26 cellular contexts compared by ENCODE assay signal in the genomic region with DNA sequence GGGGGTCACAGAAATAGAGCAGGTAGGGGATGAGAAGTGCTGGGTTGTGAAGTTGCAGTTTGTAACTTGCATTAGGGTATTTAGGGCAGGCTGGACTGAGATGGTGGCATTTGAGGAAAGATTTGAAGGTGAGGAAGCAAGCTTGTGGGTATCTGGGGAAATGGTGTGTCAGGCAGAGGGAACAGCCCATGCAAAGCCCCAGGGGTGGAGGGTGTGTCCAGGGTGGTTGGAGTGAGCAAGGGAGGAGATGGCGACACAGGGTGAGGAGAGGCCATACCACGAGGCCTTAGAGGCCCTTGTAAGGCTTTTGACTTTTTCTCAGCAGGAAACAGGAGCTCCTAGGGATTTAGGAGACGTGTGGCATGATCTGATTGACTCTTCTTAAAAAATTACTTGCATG.
"Had no signal": no experiment of that assay in that cellular context is flagged by ENCODE, and none has a peak within 500 bp of the region (broad histone marks: within the 10 kb centered on the region; RNA-seq: fewer than 3 reads in every experiment).

No MANE protein-coding gene starts in this region.

- H3K27me3 ChIP-seq: pancreas, testis, thyroid gland, transverse colon, upper lobe of right lung had no signal

- DNase-seq: islet precursor cell; left ventricle myocardium inferior; midbrain; mucosa of descending colon; naive thymus-derived CD4-positive, alpha-beta T cell; nucleus accumbens; pancreas; posterior cingulate gyrus; retina; right cardiac atrium; stimulated activated CD4-positive, alpha-beta T cell treated with anti-CD3 and anti-CD28 coated beads, Interleukin-12 subunit alpha, Interleukin-12 subunit beta, amount 100 ng/mL, for 4 hours; stimulated activated CD4-positive, alpha-beta T cell treated with anti-CD3 and anti-CD28 coated beads, Interleukin-15, amount 100 ng/mL, for 24 hours; stimulated activated CD4-positive, alpha-beta T cell treated with anti-CD3 and anti-CD28 coated beads, Interleukin-2, amount 100 ng/mL, for 24 hours; stimulated activated CD4-positive, alpha-beta T cell treated with anti-CD3 and anti-CD28 coated beads, Interleukin-4, amount 100 ng/mL, for 1 hour; stimulated activated naive B cell treated with anti-CD40 and anti-IgM and Interleukin-4, amounts not matched to agents 10 μg/mL and 1 μg/mL and 100 μg/mL, for 72 hours; stimulated activated naive CD8-positive, alpha-beta T cell treated with anti-CD3 and anti-CD28 coated beads, Interleukin-15, Interleukin-2, amounts not matched to agents 100 U/mL and 50 U/mL, for 24 hours; stomach; testis; thyroid gland; transverse colon; upper lobe of right lung had no signal

- FAIRE-seq: pancreas, urothelium cell line had no signal

- H3K9me3 ChIP-seq: left ventricle myocardium inferior, mucosa of descending colon, pancreas, prostate gland, stomach, testis, thyroid gland, transverse colon, upper lobe of right lung had no signal

- H3K4me3 ChIP-seq: left ventricle myocardium inferior, lung, mucosa of descending colon, pancreas, prostate gland, skin epidermis, stomach, testis, thyroid gland, transverse colon, upper lobe of right lung had no signal

- H3K36me3 ChIP-seq: left ventricle myocardium inferior, pancreas, prostate gland, stomach, thyroid gland, transverse colon, upper lobe of right lung had no signal

- ATAC-seq: mucosa of descending colon; naive thymus-derived CD4-positive, alpha-beta T cell; pancreas; right cardiac atrium; sciatic nerve; stimulated activated naive B cell treated with anti-CD40 and anti-IgM and Interleukin-4, amounts not matched to agents 10 μg/mL and 1 μg/mL and 100 μg/mL, for 72 hours; stimulated activated naive CD8-positive, alpha-beta T cell treated with anti-CD3 and anti-CD28 coated beads, Interleukin-15, Interleukin-2, amounts not matched to agents 100 U/mL and 50 U/mL, for 24 hours; upper lobe of right lung had no signal

- H3K27ac ChIP-seq: left ventricle myocardium inferior, pancreas, prostate gland, skin epidermis, stomach, testis, thyroid gland, transverse colon, upper lobe of right lung had no signal

- H3K4me1 ChIP-seq: left ventricle myocardium inferior, pancreas, prostate gland, stomach, testis, thyroid gland, transverse colon, upper lobe of right lung had no signal
